ENCODE assay signal across 7 cellular contexts in the genomic region with DNA sequence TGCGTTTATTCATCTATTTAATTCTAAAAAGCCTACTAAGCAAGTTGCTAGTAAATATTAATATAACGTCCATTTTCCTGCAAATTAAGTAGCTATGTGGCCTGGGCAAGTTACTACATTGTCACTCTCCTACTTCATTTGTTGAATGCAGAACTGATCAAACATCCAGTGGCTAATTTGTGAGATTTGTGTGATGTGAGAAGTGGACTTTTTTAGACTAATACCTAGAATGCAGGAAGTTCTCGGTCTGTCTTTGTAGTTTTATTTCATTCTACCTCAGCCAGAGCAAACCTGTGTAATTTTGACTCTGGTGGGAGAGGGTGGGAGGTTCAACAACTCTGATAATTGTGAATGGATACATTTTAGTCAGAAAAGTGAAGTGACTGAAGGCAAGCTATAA. TPM values are rescaled to one million over a fixed set of nuclear protein-coding genes. Genes with fewer than 3 reads are reported as not detected.
DNase-seq lines count a peak whose midpoint lies in the region; ATAC-seq and TF ChIP-seq lines count a peak whose summit lies in the region.

No MANE protein-coding gene starts in this region.

- TF ChIP-seq CTCF in cardiac fibroblast (IDR thresholded peaks at IDR 0.05; ENCODE audit: low read depth, low read length) (no peak), natural killer cell (IDR thresholded peaks at IDR 0.05) (no peak)

- peak overlapping the region; percentile 98 for H3K9ac ChIP-seq in HUES48 (ENCODE audit: low read depth, low read length)

- intact Hi-C loops in natural killer cell (cut with micrococcal nuclease), result no loop called here

- H3K4me3 Mint-ChIP-seq in natural killer cell, result peak overlapping the region; percentile 95

- H3K36me3 Mint-ChIP-seq in natural killer cell, result peaks cover 3% of the 10 kb centered on the region

- no peak overlapping the region for H3K27ac ChIP-seq in HUES48 (ENCODE audit: low read depth, low read length)

- peak overlapping the region; percentile 98 for H3K27ac Mint-ChIP-seq in natural killer cell

- H3K4me1 Mint-ChIP-seq in natural killer cell, result peaks cover 20 to 24% of the 10 kb centered on the region in 2 donors

- no peaks in the 10 kb centered on the region for H3K27me3 ChIP-seq in HUES48 (ENCODE audit: control insufficient read depth, insufficient read depth, low read length)

- DNase-seq in cardiac fibroblast (ENCODE audit: low read depth in 2 of 2) (no peak), natural killer cell (no peak), A172 (ENCODE audit: low spot score) (no peak), NCI-H524 (lab: John Stamatoyannopoulos, UW) (no peak)
- DNase-seq in effector CD4-positive, alpha-beta T cell, result no peak

- peak; percentile 15 for ATAC-seq in GM18870 (IDR thresholded peaks at IDR 0.05; ENCODE audit: unreplicated experiment)
- no peak for ATAC-seq in natural killer cell

- no peaks in the 10 kb centered on the region for H3K9me3 ChIP-seq in HUES48 (ENCODE audit: control insufficient read depth, insufficient read depth, low read length)

- H3K27me3 Mint-ChIP-seq in natural killer cell (ENCODE audit: low read depth in 2 of 2), result peaks cover 5% of the 10 kb centered on the region in 2 donors

- peaks cover 36% of the 10 kb centered on the region for H3K36me3 ChIP-seq in HUES48 (ENCODE audit: control insufficient read depth, insufficient read depth, low read length)

- H3K4me1 ChIP-seq in HUES48 (ENCODE audit: control insufficient read depth, insufficient read depth, low read length), result peaks cover 8% of the 10 kb centered on the region; the same call in 1 of the 2 replicates

- peak overlapping the region; percentile 97 for H3K4me3 ChIP-seq in HUES48 (ENCODE audit: low read depth, low read length)
- H3K4me3 ChIP-seq in cardiac fibroblast (replicated peaks in 1 of 2; ENCODE audit: low read depth in 2 of 2, low read length in 2 of 2), result peak overlapping the region; percentile 71 to 73

- no peaks in the 10 kb centered on the region for H3K9me3 Mint-ChIP-seq in natural killer cell

RNA-seq across cellular contexts. Expression of a gene that starts 0.8 kb away (rescaled TPM):
- 10 to 100 TPM; 14.1 to 17.9 (median 15.2) TPM for total RNA-seq in natural killer cell
- 15.1 and 20.9 TPM in 2 replicates for total RNA-seq in A172 (2014; rRNA removed; shearing (Covaris generic))

RNA-seq across cellular contexts. Expression of a gene that starts 27.6 kb away (rescaled TPM):
- total RNA-seq in natural killer cell, result under 1 TPM in 1 of 3 donors, not detected in 2; 0.50 TPM
- total RNA-seq in A172 (2014; rRNA removed; shearing (Covaris generic)), result not detected in 2 replicates

RNA-seq across cellular contexts. Expression of a gene that starts 47.3 kb away (rescaled TPM):
- total RNA-seq in natural killer cell, result 10 to 100 TPM in 1 of 3 donors, 1 to 10 TPM in 2; 9.2 to 15.2 (median 9.4) TPM
- total RNA-seq in A172 (2014; rRNA removed; shearing (Covaris generic)), result 46.8 and 49.7 TPM in 2 replicates
